13 cellular contexts compared by ENCODE assay signal in the genomic region with DNA sequence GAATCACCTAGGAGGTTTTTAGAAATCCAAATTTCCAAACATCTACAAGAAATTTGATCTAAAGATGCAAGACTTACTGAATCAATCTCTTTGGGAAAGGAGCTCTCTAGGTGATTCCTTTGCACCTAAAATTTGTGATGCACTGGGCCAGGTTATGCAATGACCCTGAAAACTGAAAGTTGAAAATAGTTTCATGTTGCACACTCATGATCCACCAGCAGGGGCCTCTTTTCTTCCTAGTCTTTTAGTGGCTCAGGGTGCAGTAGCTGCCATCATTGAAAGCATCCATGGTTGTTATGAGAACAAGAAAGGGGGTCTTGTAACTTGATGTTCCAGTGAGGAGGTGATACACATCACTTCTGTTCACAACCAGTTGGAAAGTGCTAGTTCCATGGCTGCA.
DNase-seq lines count a peak whose midpoint lies in the region; ATAC-seq, FAIRE-seq and TF ChIP-seq lines count a peak whose summit lies in the region.
"Had no signal": no experiment of that assay in that cellular context is flagged by ENCODE, and none has a peak within 500 bp of the region (broad histone marks: within the 10 kb centered on the region; RNA-seq: fewer than 3 reads in every experiment).

No MANE protein-coding gene starts in this region.

- no peaks in the 10 kb centered on the region for H3K36me3 ChIP-seq in GM06990 (ENCODE audit: control insufficient read depth, insufficient read depth, low read length)
- H3K36me3 ChIP-seq: sigmoid colon had no signal

- H3K27ac ChIP-seq in foreskin keratinocyte, result no peak overlapping the region
- H3K27ac ChIP-seq: sigmoid colon had no signal

- no peaks in the 10 kb centered on the region for H3K4me1 ChIP-seq in foreskin keratinocyte
- H3K4me1 ChIP-seq: sigmoid colon had no signal

- DNase-seq in GM06990 (ENCODE audit: extremely low read depth, insufficient read length), result no peak
- no peak for DNase-seq in H54 (ENCODE audit: insufficient read length, low spot score)
- peak; percentile 28 for DNase-seq in NCI-H69 (lab: John Stamatoyannopoulos, UW)
- no peak for DNase-seq in foreskin keratinocyte
- no peak for DNase-seq in HEK293T (ENCODE audit: extremely low spot score)
- DNase-seq in NCI-H146 treated with DMSO at 0.1 percent for 48 hours (lab: John Stamatoyannopoulos, UW; ENCODE audit: unreplicated experiment), result no peak
- no peak for DNase-seq in HTR-8/SVneo (ENCODE audit: insufficient read length, low spot score)
- DNase-seq: glutamatergic neuron; mucosa of descending colon; sigmoid colon; stimulated activated CD8-positive, alpha-beta memory T cell treated with anti-CD3 and anti-CD28 coated beads, Interleukin-4, amount 100 ng/mL, for 48 hours had no signal

- POLR2A ChIA-PET in HEK293T (lab: Yijun Ruan, JAX), result no interaction called here

- no peak overlapping the region for H3K4me3 ChIP-seq in GM06990 (replicated peaks; ENCODE audit: low read depth, low read length)
- H3K4me3 ChIP-seq: mucosa of descending colon, sigmoid colon had no signal

- TF ChIP-seq POLR2A in H54 (IDR thresholded peaks at IDR 0.05; ENCODE audit: low read depth, low read length), result no peak

- ATAC-seq in foreskin keratinocyte (peak; percentile 70), HG03469 (IDR thresholded peaks at IDR 0.05; ENCODE audit: unreplicated experiment) (no peak)
- ATAC-seq: mucosa of descending colon had no signal

- CTCF ChIA-PET in HEK293T (lab: Yijun Ruan, JAX), result no interaction called here

- peak; percentile 38 for FAIRE-seq in H54 (lab: Jason Lieb, UNC)
- FAIRE-seq in HTR-8/SVneo (lab: Jason Lieb, UNC), result no peak
- FAIRE-seq: colon had no signal

- H3K27me3 ChIP-seq in GM06990 (replicated peaks; ENCODE audit: control insufficient read depth, insufficient read depth, low read length) (no peaks in the 10 kb centered on the region), foreskin keratinocyte (no peaks in the 10 kb centered on the region)
- H3K27me3 ChIP-seq: sigmoid colon had no signal

- TF ChIP-seq CTCF in GM06990 (IDR thresholded peaks at IDR 0.05; ENCODE audit: insufficient read depth, low read length, poor library complexity, severe bottlenecking) (peak; percentile 33), foreskin keratinocyte (conservative IDR thresholded peaks at IDR 0.05) (peak; percentile 56)

TF ChIP-seq in HEK293T, 16 proteins besides CTCF, POLR2A, EP300 and RAD21:
- TF ChIP-seq L3MBTL2 (conservative IDR thresholded peaks at IDR 0.05) (no peak), HDGF (IDR thresholded peaks at IDR 0.05; ENCODE audit: borderline replicate concordance) (no peak), FOXK2 (IDR thresholded peaks at IDR 0.05) (no peak), CTBP1 (IDR thresholded peaks at IDR 0.05; ENCODE audit: borderline replicate concordance) (no peak), ZNF384 (IDR thresholded peaks at IDR 0.05) (no peak), NFRKB (IDR thresholded peaks at IDR 0.05) (no peak), BHLHE40 (IDR thresholded peaks at IDR 0.05; ENCODE audit: borderline replicate concordance) (no peak), FOXM1 (IDR thresholded peaks at IDR 0.05; ENCODE audit: borderline replicate concordance) (no peak), SP1 (IDR thresholded peaks at IDR 0.05) (no peak), SUZ12 (IDR thresholded peaks at IDR 0.05) (no peak), FOXA1 (IDR thresholded peaks at IDR 0.05) (no peak), TARDBP (IDR thresholded peaks at IDR 0.05) (no peak), LEF1 (IDR thresholded peaks at IDR 0.05; ENCODE audit: borderline replicate concordance) (no peak), ARNT (IDR thresholded peaks at IDR 0.05) (no peak), ELF4 (IDR thresholded peaks at IDR 0.05) (no peak)
- TF ChIP-seq, protein P1, sequence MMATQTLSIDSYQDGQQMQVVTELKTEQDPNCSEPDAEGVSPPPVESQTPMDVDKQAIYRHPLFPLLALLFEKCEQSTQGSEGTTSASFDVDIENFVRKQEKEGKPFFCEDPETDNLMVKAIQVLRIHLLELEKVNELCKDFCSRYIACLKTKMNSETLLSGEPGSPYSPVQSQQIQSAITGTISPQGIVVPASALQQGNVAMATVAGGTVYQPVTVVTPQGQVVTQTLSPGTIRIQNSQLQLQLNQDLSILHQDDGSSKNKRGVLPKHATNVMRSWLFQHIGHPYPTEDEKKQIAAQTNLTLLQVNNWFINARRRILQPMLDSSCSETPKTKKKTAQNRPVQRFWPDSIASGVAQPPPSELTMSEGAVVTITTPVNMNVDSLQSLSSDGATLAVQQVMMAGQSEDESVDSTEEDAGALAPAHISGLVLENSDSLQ (IDR thresholded peaks at IDR 0.05), result no peak
